In the genomic region with DNA sequence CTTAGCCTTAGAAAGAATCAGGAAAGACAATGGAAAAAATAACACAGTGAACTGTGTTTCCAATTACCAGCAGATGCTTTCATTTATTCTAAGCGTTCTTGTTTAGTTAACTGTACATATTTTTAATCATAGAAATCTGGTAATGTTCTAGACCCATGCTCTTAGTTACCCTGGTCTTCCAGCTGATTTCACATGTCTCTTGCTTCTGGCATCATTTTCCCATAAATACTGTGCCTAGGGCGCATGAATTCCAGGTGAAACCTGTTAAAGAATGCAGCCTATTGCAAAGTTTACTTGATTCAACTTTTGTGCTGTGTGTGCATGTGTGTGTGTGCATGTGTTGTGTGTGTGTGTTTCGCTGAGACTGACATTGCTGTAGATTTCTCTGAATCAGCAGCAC, we compare ENCODE assay signal across 17 cellular contexts.
"Had no signal": no experiment of that assay in that cellular context is flagged by ENCODE, and none has a peak within 500 bp of the region (broad histone marks: within the 10 kb centered on the region; RNA-seq: fewer than 3 reads in every experiment).

No MANE protein-coding gene starts in this region.

- DNase-seq: activated B cell treated with CpG ODN at 0.5 μM for 24 hours; activated CD4-positive, alpha-beta T cell treated with anti-CD3 and anti-CD28 coated beads for 4 hours; activated CD4-positive, alpha-beta T cell treated with anti-CD3 and anti-CD28 coated beads, Interleukin-2, amount 50 U/mL, for 48 hours; activated CD8-positive, alpha-beta memory T cell treated with anti-CD3 and anti-CD28 coated beads, Interleukin-2, amount 50 U/mL, for 48 hours; activated naive CD4-positive, alpha-beta T cell; activated T-cell treated with anti-CD3 and anti-CD28 coated beads, Interleukin-2, amount 50 U/mL, for 4 hours; esophagus squamous epithelium; foreskin melanocyte; glutamatergic neuron; kidney glomerular epithelial cell; left ventricle myocardium inferior; midbrain; ovary; stimulated activated CD4-positive, alpha-beta T cell treated with anti-CD3 and anti-CD28 coated beads, Interleukin-4, amount 100 ng/mL, for 24 hours; stimulated activated naive CD8-positive, alpha-beta T cell treated with anti-CD3 and anti-CD28 coated beads, Interleukin-15, Interleukin-2, amounts not matched to agents 100 U/mL and 50 U/mL, for 24 hours; T-helper 17 cell; upper lobe of left lung had no signal

- ATAC-seq: activated T-cell treated with anti-CD3 and anti-CD28 coated beads, Interleukin-2, amount 50 U/mL, for 4 hours; stimulated activated naive CD8-positive, alpha-beta T cell treated with anti-CD3 and anti-CD28 coated beads, Interleukin-15, Interleukin-2, amounts not matched to agents 100 U/mL and 50 U/mL, for 24 hours; T-helper 17 cell had no signal
